In genomic region chr6:43668151-43669028, GRCh38 we compare ENCODE assay signal across 1 cellular context.
TF ChIP-seq lines count a peak whose summit lies in the region.

No MANE protein-coding gene starts in this region.

TF ChIP-seq in HepG2, 621 proteins besides CTCF, POLR2A, EP300 and RAD21 (continued from another document and continues in another):
- TF ChIP-seq ZBTB46 (CRISPR knock-in tag; IDR thresholded peaks at IDR 0.05; ENCODE audit: borderline replicate concordance) (no peak), NCOA1 (CRISPR knock-in tag; IDR thresholded peaks at IDR 0.05) (0 out of 2 replicates have a peak, but pooled peaks have one; percentile 49), THAP9 (CRISPR knock-in tag; IDR thresholded peaks at IDR 0.05; ENCODE audit: borderline replicate concordance) (peak; percentile 14; the same call in 1 of the 2 replicates), MED8 (CRISPR knock-in tag; IDR thresholded peaks at IDR 0.05; ENCODE audit: insufficient replicate concordance) (no peak), PRDM4 (CRISPR knock-in tag; IDR thresholded peaks at IDR 0.05; ENCODE audit: borderline replicate concordance) (no peak), ZNF136 (CRISPR knock-in tag; IDR thresholded peaks at IDR 0.05; ENCODE audit: low read depth) (peak; percentile 61; the same call in 1 of the 2 replicates), HMGXB3 (CRISPR knock-in tag; IDR thresholded peaks at IDR 0.05; ENCODE audit: borderline replicate concordance) (peak; percentile 36; the same call in 1 of the 2 replicates), ZNF431 (CRISPR knock-in tag; IDR thresholded peaks at IDR 0.05; ENCODE audit: borderline replicate concordance, low read depth) (peak; percentile 81), SNAPC5 (CRISPR knock-in tag; IDR thresholded peaks at IDR 0.05; ENCODE audit: borderline replicate concordance) (no peak), TGIF2 (CRISPR knock-in tag; IDR thresholded peaks at IDR 0.05) (no peak; the same call in 1 of the 2 replicates), ERF (CRISPR knock-in tag; IDR thresholded peaks at IDR 0.05) (peak; percentile 80), RARA (CRISPR knock-in tag; IDR thresholded peaks at IDR 0.05) (peak; percentile 56; the same call in 1 of the 2 replicates), ZNF83 (CRISPR knock-in tag; IDR thresholded peaks at IDR 0.05; ENCODE audit: borderline replicate concordance) (no peak), RAD51 (IDR thresholded peaks at IDR 0.05; ENCODE audit: borderline replicate concordance) (no peak), SP2 (CRISPR knock-in tag; IDR thresholded peaks at IDR 0.05) (peak; percentile 48), ZSCAN21 (CRISPR knock-in tag; IDR thresholded peaks at IDR 0.05; ENCODE audit: borderline replicate concordance) (peak; percentile 93; the same call in 1 of the 2 replicates), HINFP (CRISPR knock-in tag; IDR thresholded peaks at IDR 0.05; ENCODE audit: low read depth) (peak; percentile 85; the same call in 1 of the 2 replicates), ZFP41 (CRISPR knock-in tag; IDR thresholded peaks at IDR 0.05; ENCODE audit: borderline replicate concordance) (no peak), PHB2 (IDR thresholded peaks at IDR 0.05; ENCODE audit: partially characterized antibody) (no peak), HNRNPUL1 (IDR thresholded peaks at IDR 0.05; ENCODE audit: low read depth, low read length) (no peak), HMGA1 (CRISPR knock-in tag; conservative IDR thresholded peaks at IDR 0.05) (no peak), ZNF703 (CRISPR knock-in tag; IDR thresholded peaks at IDR 0.05; ENCODE audit: borderline replicate concordance) (no peak), U2AF2 (IDR thresholded peaks at IDR 0.05; ENCODE audit: low read depth, low read length) (no peak), SMAD1 (CRISPR knock-in tag; IDR thresholded peaks at IDR 0.05; ENCODE audit: borderline replicate concordance, low read depth) (no peak), ZFP91 (CRISPR knock-in tag; IDR thresholded peaks at IDR 0.05; ENCODE audit: borderline replicate concordance) (peak; percentile 70), JUN (CRISPR knock-in tag; IDR thresholded peaks at IDR 0.05) (peak; percentile 28; the same call in 1 of the 2 replicates), MTA1 (CRISPR knock-in tag; IDR thresholded peaks at IDR 0.05; ENCODE audit: borderline replicate concordance) (peak; percentile 75; the same call in 1 of the 2 replicates), ZKSCAN8 (CRISPR knock-in tag; IDR thresholded peaks at IDR 0.05; ENCODE audit: borderline replicate concordance) (no peak; the same call in 1 of the 2 replicates), LCORL (IDR thresholded peaks at IDR 0.05) (peak; percentile 22; the same call in 1 of the 2 replicates), LCORL (CRISPR knock-in tag; IDR thresholded peaks at IDR 0.05) (peak; percentile 97), AHR (CRISPR knock-in tag; IDR thresholded peaks at IDR 0.05) (no peak; the same call in 1 of the 2 replicates), ZNF350 (CRISPR knock-in tag; IDR thresholded peaks at IDR 0.05; ENCODE audit: borderline replicate concordance, low read depth) (peak; percentile 26; the same call in 1 of the 2 replicates), ZNF460 (CRISPR knock-in tag; IDR thresholded peaks at IDR 0.05; ENCODE audit: borderline replicate concordance) (no peak), TOPORS (CRISPR knock-in tag; IDR thresholded peaks at IDR 0.05) (peak; percentile 84; the same call in 1 of the 2 replicates), RBM22 (optimal IDR thresholded peaks at IDR 0.05; ENCODE audit: low read length) (peak; percentile 91), FOXK1 (CRISPR knock-in tag; IDR thresholded peaks at IDR 0.05; ENCODE audit: borderline replicate concordance, low read depth) (no peak), WIZ (CRISPR knock-in tag; IDR thresholded peaks at IDR 0.05) (0 out of 2 replicates have a peak, but pooled peaks have one; percentile 74), ATF6 (CRISPR knock-in tag; conservative IDR thresholded peaks at IDR 0.05) (no peak), YY1 (IDR thresholded peaks at IDR 0.05; ENCODE audit: insufficient read depth, insufficient replicate concordance, low read depth, low read length) (no peak), ARID2 (CRISPR knock-in tag; IDR thresholded peaks at IDR 0.05; ENCODE audit: borderline replicate concordance) (no peak; the same call in 1 of the 2 replicates), ZNF770 (CRISPR knock-in tag; IDR thresholded peaks at IDR 0.05) (no peak), MBNL3 (CRISPR knock-in tag; conservative IDR thresholded peaks at IDR 0.05) (no peak)
